In the genomic region with DNA sequence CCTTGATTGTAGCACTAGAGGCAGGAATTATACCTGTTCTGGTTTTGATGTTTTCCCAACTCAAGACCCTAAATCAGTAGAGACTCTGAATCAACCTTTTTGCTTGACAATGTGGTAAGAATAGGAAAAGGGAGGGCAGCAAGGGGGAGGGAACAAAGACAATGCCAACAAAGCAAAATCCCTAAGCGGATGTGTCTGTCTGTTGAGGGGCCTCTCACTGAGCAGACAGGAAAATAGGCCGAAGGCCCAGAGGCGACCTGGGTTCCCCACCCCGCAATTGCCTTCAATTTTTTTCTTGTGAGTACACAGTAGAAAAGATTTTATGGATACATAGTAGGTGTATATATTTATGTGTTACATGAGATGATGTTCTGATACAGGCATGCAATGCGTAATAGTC, we compare ENCODE assay signal across 22 cellular contexts.
A peak's percentile ranks its signal among the peaks of the same experiment; 100 is the strongest.
DNase-seq lines count a peak whose midpoint lies in the region; TF ChIP-seq lines count a peak whose summit lies in the region.
"Had no signal": no experiment of that assay in that cellular context is flagged by ENCODE, and none has a peak within 500 bp of the region (broad histone marks: within the 10 kb centered on the region; RNA-seq: fewer than 3 reads in every experiment).

No MANE protein-coding gene starts in this region.

- peak overlapping the region; percentile 33 for H3K27ac ChIP-seq in angular gyrus (ENCODE audit: low read depth, low read length)
- peak overlapping the region; percentile 19 for H3K27ac ChIP-seq in temporal lobe (ENCODE audit: low read depth, low read length)
- H3K27ac ChIP-seq: coronary artery, neutrophil, SK-N-MC, suprapubic skin had no signal

- no peaks in the 10 kb centered on the region for H3K36me3 Mint-ChIP-seq in activated naive CD4-positive, alpha-beta T cell treated with anti-CD3 and anti-CD28 coated beads, Interleukin-2, amount 50 U/mL, for 24 hours
- H3K36me3 Mint-ChIP-seq in osteocyte (ENCODE audit: unreplicated experiment) (no peaks in the 10 kb centered on the region), mesothelial cell of epicardium (peaks cover 2% of the 10 kb centered on the region)
- H3K36me3 Mint-ChIP-seq: activated CD8-positive, alpha-beta memory T cell treated with anti-CD3 and anti-CD28 coated beads, Interleukin-2, amount 10 ng/mL, durations not matched to agents 7 days and 5 days had no signal

- H3K4me3 Mint-ChIP-seq in activated naive CD4-positive, alpha-beta T cell treated with anti-CD3 and anti-CD28 coated beads, Interleukin-2, amount 50 U/mL, for 24 hours, result peak overlapping the region; percentile 21
- no peak overlapping the region for H3K4me3 Mint-ChIP-seq in osteocyte (ENCODE audit: unreplicated experiment)
- no peak overlapping the region for H3K4me3 Mint-ChIP-seq in mesothelial cell of epicardium
- H3K4me3 Mint-ChIP-seq: activated CD8-positive, alpha-beta memory T cell treated with anti-CD3 and anti-CD28 coated beads, Interleukin-2, amount 10 ng/mL, durations not matched to agents 7 days and 5 days; CD14-positive monocyte had no signal

- H3K4me1 Mint-ChIP-seq in activated naive CD4-positive, alpha-beta T cell treated with anti-CD3 and anti-CD28 coated beads, Interleukin-2, amount 50 U/mL, for 24 hours, result peaks cover 87% of the 10 kb centered on the region
- H3K4me1 Mint-ChIP-seq in osteocyte (ENCODE audit: unreplicated experiment) (peaks cover 47% of the 10 kb centered on the region), mesothelial cell of epicardium (peaks cover 45% of the 10 kb centered on the region)

- no peaks in the 10 kb centered on the region for H3K9me3 Mint-ChIP-seq in activated naive CD4-positive, alpha-beta T cell treated with anti-CD3 and anti-CD28 coated beads, Interleukin-2, amount 50 U/mL, for 24 hours
- H3K9me3 Mint-ChIP-seq in osteocyte (ENCODE audit: unreplicated experiment) (peaks cover 3% of the 10 kb centered on the region), mesothelial cell of epicardium (peaks cover 4% of the 10 kb centered on the region)
- H3K9me3 Mint-ChIP-seq: CD14-positive monocyte had no signal

- no peak overlapping the region for H3K27ac Mint-ChIP-seq in activated naive CD4-positive, alpha-beta T cell treated with anti-CD3 and anti-CD28 coated beads, Interleukin-2, amount 50 U/mL, for 24 hours
- no peak overlapping the region for H3K27ac Mint-ChIP-seq in osteocyte (ENCODE audit: unreplicated experiment)
- no peak overlapping the region for H3K27ac Mint-ChIP-seq in mesothelial cell of epicardium
- H3K27ac Mint-ChIP-seq: activated CD8-positive, alpha-beta memory T cell treated with anti-CD3 and anti-CD28 coated beads, Interleukin-2, amount 10 ng/mL, durations not matched to agents 7 days and 5 days; CD14-positive monocyte had no signal

- no peak for TF ChIP-seq CTCF in osteocyte (IDR thresholded peaks at IDR 0.05)
- no peak for TF ChIP-seq CTCF in mesothelial cell of epicardium (IDR thresholded peaks at IDR 0.05; ENCODE audit: unreplicated experiment)

- no peak for DNase-seq in activated naive CD4-positive, alpha-beta T cell (lab: John Stamatoyannopoulos, UW)
- peak; percentile 38 for DNase-seq in iPS-NIHi11 (ENCODE audit: low spot score)
- no peak for DNase-seq in osteocyte (ENCODE audit: extremely low spot score, unreplicated experiment)
- no peak for DNase-seq in activated effector memory CD4-positive, alpha-beta T cell treated with anti-CD3 and anti-CD28 coated beads, Interleukin-2, amount 50 U/mL, for 16 hours
- no peak for DNase-seq in mesothelial cell of epicardium (ENCODE audit: low spot score in 2 of 2, unreplicated experiment in 2 of 2)
- DNase-seq: activated CD4-positive, alpha-beta T cell treated with anti-CD3 and anti-CD28 coated beads for 1 hour; activated CD8-positive, alpha-beta memory T cell treated with anti-CD3 and anti-CD28 coated beads, Interleukin-2, amount 10 ng/mL, durations not matched to agents 7 days and 5 days; activated gamma-delta T cell; foreskin fibroblast; KBM-7; NCI-H2029; NCI-H446; stimulated activated CD4-positive, alpha-beta T cell treated with anti-CD3 and anti-CD28 coated beads, Interleukin-4, amount 100 ng/mL, for 4 hours; T-helper 9 cell had no signal

- H3K27me3 Mint-ChIP-seq in activated naive CD4-positive, alpha-beta T cell treated with anti-CD3 and anti-CD28 coated beads, Interleukin-2, amount 50 U/mL, for 24 hours, result no peaks in the 10 kb centered on the region
- H3K27me3 Mint-ChIP-seq in osteocyte (ENCODE audit: unreplicated experiment), result no peaks in the 10 kb centered on the region
- no peaks in the 10 kb centered on the region for H3K27me3 Mint-ChIP-seq in mesothelial cell of epicardium (ENCODE audit: low read depth)
- H3K27me3 Mint-ChIP-seq: activated CD8-positive, alpha-beta memory T cell treated with anti-CD3 and anti-CD28 coated beads, Interleukin-2, amount 10 ng/mL, durations not matched to agents 7 days and 5 days had no signal
